18 cellular contexts compared by ENCODE assay signal in the genomic region with DNA sequence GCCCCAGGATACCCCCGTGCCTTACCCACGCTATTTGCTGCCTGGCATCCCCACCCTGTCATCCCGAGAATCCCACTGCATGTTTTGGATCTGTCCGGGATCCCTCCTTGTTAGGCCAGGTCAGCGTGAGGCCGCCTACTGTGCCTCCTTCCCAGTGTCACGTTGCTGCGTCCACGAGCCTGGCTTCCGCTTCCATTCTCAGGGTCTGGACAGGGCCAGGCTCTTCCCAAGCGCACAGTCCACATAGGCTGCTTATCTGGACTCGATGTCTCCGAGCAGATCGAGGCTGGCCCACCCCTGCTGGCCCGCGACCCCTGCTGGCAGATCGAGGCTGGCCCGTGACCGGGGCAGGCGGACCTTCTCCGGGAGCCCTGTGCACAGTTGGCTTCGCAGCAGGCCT.
"Had no signal": no experiment of that assay in that cellular context is flagged by ENCODE, and none has a peak within 500 bp of the region (broad histone marks: within the 10 kb centered on the region; RNA-seq: fewer than 3 reads in every experiment).

No MANE protein-coding gene starts in this region.

- ATAC-seq: activated CD4-positive, alpha-beta T cell treated with anti-CD3 and anti-CD28 coated beads for 36 hours; stimulated activated naive CD8-positive, alpha-beta T cell treated with anti-CD3 and anti-CD28 coated beads, Interleukin-15, Interleukin-2, amounts not matched to agents 100 U/mL and 50 U/mL, for 24 hours; upper lobe of right lung had no signal

- H3K9me3 Mint-ChIP-seq: activated CD4-positive, alpha-beta memory T cell treated with anti-CD3 and anti-CD28 coated beads, Interleukin-2, amount 10 ng/mL, durations not matched to agents 7 days and 5 days; activated naive CD8-positive, alpha-beta T cell treated with anti-CD3 and anti-CD28 coated beads, Interleukin-2, amount 10 ng/mL, durations not matched to agents 7 days and 5 days; nephron had no signal

- H3K36me3 ChIP-seq: upper lobe of right lung had no signal

- H3K27me3 Mint-ChIP-seq: activated CD4-positive, alpha-beta memory T cell treated with anti-CD3 and anti-CD28 coated beads, Interleukin-2, amount 10 ng/mL, durations not matched to agents 7 days and 5 days; activated CD4-positive, alpha-beta T cell treated with anti-CD3 and anti-CD28 coated beads for 36 hours; activated naive CD8-positive, alpha-beta T cell treated with anti-CD3 and anti-CD28 coated beads, Interleukin-2, amount 10 ng/mL, durations not matched to agents 7 days and 5 days had no signal

- H3K27ac ChIP-seq: SJSA1, suprapubic skin, upper lobe of right lung, VCaP had no signal

- H3K9me3 ChIP-seq: SJSA1, suprapubic skin, upper lobe of right lung had no signal

- DNase-seq: activated CD4-positive, alpha-beta memory T cell treated with anti-CD3 and anti-CD28 coated beads, Interleukin-2, amount 10 ng/mL, durations not matched to agents 7 days and 5 days; activated CD4-positive, alpha-beta T cell treated with anti-CD3 and anti-CD28 coated beads for 36 hours; activated CD8-positive, alpha-beta memory T cell treated with anti-CD3 and anti-CD28 coated beads, Interleukin-2, amount 50 U/mL, for 4 hours; activated naive CD8-positive, alpha-beta T cell treated with anti-CD3 and anti-CD28 coated beads, Interleukin-2, amount 10 ng/mL, durations not matched to agents 7 days and 5 days; anterior cingulate cortex; caudate nucleus; effector memory CD4-positive, alpha-beta T cell; erythroblast; hypothalamus; mammary epithelial cell; stimulated activated CD4-positive, alpha-beta T cell treated with anti-CD3 and anti-CD28 coated beads, Interleukin-2, amount 100 ng/mL, for 48 hours; stimulated activated naive CD8-positive, alpha-beta T cell treated with anti-CD3 and anti-CD28 coated beads, Interleukin-15, Interleukin-2, amounts not matched to agents 100 U/mL and 50 U/mL, for 24 hours; T1000; upper lobe of right lung had no signal

- H3K27me3 ChIP-seq: SJSA1, suprapubic skin, upper lobe of right lung had no signal

- H3K27ac Mint-ChIP-seq: activated CD4-positive, alpha-beta memory T cell treated with anti-CD3 and anti-CD28 coated beads, Interleukin-2, amount 10 ng/mL, durations not matched to agents 7 days and 5 days; activated CD4-positive, alpha-beta T cell treated with anti-CD3 and anti-CD28 coated beads for 36 hours; activated naive CD8-positive, alpha-beta T cell treated with anti-CD3 and anti-CD28 coated beads, Interleukin-2, amount 10 ng/mL, durations not matched to agents 7 days and 5 days had no signal

- H3K4me3 ChIP-seq: SJSA1, suprapubic skin, upper lobe of right lung had no signal

- H3K4me3 Mint-ChIP-seq: activated CD4-positive, alpha-beta memory T cell treated with anti-CD3 and anti-CD28 coated beads, Interleukin-2, amount 10 ng/mL, durations not matched to agents 7 days and 5 days; activated CD4-positive, alpha-beta T cell treated with anti-CD3 and anti-CD28 coated beads for 36 hours; activated naive CD8-positive, alpha-beta T cell treated with anti-CD3 and anti-CD28 coated beads, Interleukin-2, amount 10 ng/mL, durations not matched to agents 7 days and 5 days; nephron had no signal
